In the genomic region with DNA sequence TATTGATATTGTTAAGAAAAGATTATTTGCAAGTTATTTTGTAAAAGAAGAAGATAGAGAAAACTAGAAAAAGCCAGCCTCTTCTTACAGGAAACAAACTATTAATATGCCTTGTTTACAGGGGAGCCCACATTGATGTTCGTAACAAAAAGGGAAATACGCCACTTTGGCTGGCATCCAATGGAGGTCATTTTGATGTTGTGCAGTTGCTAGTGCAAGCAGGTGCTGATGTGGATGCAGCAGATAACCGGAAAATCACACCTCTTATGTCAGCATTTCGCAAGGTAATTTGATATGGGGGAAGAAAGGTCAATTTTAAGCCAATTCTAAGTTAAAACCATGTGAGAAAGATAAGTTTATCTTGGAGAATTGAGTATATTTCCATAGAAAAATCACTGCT, we compare ENCODE assay signal across 24 cellular contexts. TPM values are rescaled to one million over a fixed set of nuclear protein-coding genes. Genes with fewer than 3 reads are reported as not detected.
DNase-seq lines count a peak whose midpoint lies in the region; ATAC-seq and TF ChIP-seq lines count a peak whose summit lies in the region.
"Had no signal": no experiment of that assay in that cellular context is flagged by ENCODE, and none has a peak within 500 bp of the region (broad histone marks: within the 10 kb centered on the region; RNA-seq: fewer than 3 reads in every experiment).

No MANE protein-coding gene starts in this region.

- no peak overlapping the region for H3K9ac ChIP-seq in parathyroid adenoma
- no peak overlapping the region for H3K9ac ChIP-seq in MM.1S (ENCODE audit: low read length)
- H3K9ac ChIP-seq: SK-N-SH had no signal

- H3K4me1 ChIP-seq in SJCRH30 = peaks cover 5% of the 10 kb centered on the region; the same call in 1 of the 2 replicates
- H3K4me1 ChIP-seq in parathyroid adenoma = no peaks in the 10 kb centered on the region
- no peaks in the 10 kb centered on the region for H3K4me1 ChIP-seq in MM.1S (ENCODE audit: low read length)
- no peaks in the 10 kb centered on the region for H3K4me1 ChIP-seq in HAP-1
- H3K4me1 ChIP-seq: BE2C had no signal

- no peak overlapping the region for H2AFZ ChIP-seq in parathyroid adenoma
- H2AFZ ChIP-seq in MM.1S (ENCODE audit: low read length) = no peak overlapping the region

- no peak for ATAC-seq in HG02763 (IDR thresholded peaks at IDR 0.05; ENCODE audit: unreplicated experiment)

- no peaks in the 10 kb centered on the region for H3K9me2 ChIP-seq in MM.1S (replicated peaks; ENCODE audit: insufficient read depth, low read length)
- H3K9me2 ChIP-seq: SK-N-SH had no signal

- H3K79me2 ChIP-seq in parathyroid adenoma = peaks cover 3% of the 10 kb centered on the region
- no peaks in the 10 kb centered on the region for H3K79me2 ChIP-seq in MM.1S (ENCODE audit: low read length)

- H3K36me3 ChIP-seq in SJCRH30 (peaks cover 91% of the 10 kb centered on the region), parathyroid adenoma (ENCODE audit: control insufficient read depth, insufficient read depth, low read length) (no peaks in the 10 kb centered on the region), MM.1S (replicated peaks; ENCODE audit: insufficient read depth, low read length) (peaks cover 9% of the 10 kb centered on the region; the same call in 1 of the 2 replicates), HAP-1 (replicated peaks) (peaks cover 82% of the 10 kb centered on the region)

- no peaks in the 10 kb centered on the region for H3K27me3 ChIP-seq in SJCRH30
- no peaks in the 10 kb centered on the region for H3K27me3 ChIP-seq in parathyroid adenoma (ENCODE audit: control insufficient read depth, insufficient read depth, low read length)
- H3K27me3 ChIP-seq in MM.1S (replicated peaks; ENCODE audit: insufficient read depth, low read length) = no peaks in the 10 kb centered on the region
- no peaks in the 10 kb centered on the region for H3K27me3 ChIP-seq in HAP-1 (ENCODE audit: low read depth)
- H3K27me3 ChIP-seq: BE2C, MG63 had no signal

- H3K27ac ChIP-seq in SJCRH30 (no peak overlapping the region), parathyroid adenoma (peak overlapping the region; percentile 7), MM.1S (ENCODE audit: low read length) (no peak overlapping the region)

- H3K4me2 ChIP-seq in parathyroid adenoma (ENCODE audit: low read length) (peak overlapping the region; percentile 52), MM.1S (ENCODE audit: low read depth, low read length) (no peak overlapping the region)
- H3K4me2 ChIP-seq: SK-N-SH had no signal

- H3K4me3 ChIP-seq in SJCRH30 (no peak overlapping the region), parathyroid adenoma (ENCODE audit: low read depth, low read length) (no peak overlapping the region), MM.1S (ENCODE audit: low read length) (no peak overlapping the region), HAP-1 (no peak overlapping the region)
- H3K4me3 ChIP-seq: MG63 had no signal

- DNase-seq in NCI-H146 (lab: John Stamatoyannopoulos, UW) (peak; percentile 17), NCI-H146 treated with DMSO at 0.1 percent for 48 hours (lab: John Stamatoyannopoulos, UW; ENCODE audit: unreplicated experiment) (no peak), NCI-H2029 treated with DMSO at 0.1 percent for 48 hours (lab: John Stamatoyannopoulos, UW) (peak; percentile 14), SJCRH30 (peak; percentile 27 to 54), MM.1S (no peak), HAP-1 (ENCODE audit: low spot score in 2 of 2) (no peak)
- DNase-seq: 8988T, ACHN, BE2C, DMS153, DND-41, IMR-90, KG1, MG63, NCI-H1048, NCI-H1694, NCI-H2227 treated with DMSO at 0.1 percent for 48 hours, NCI-H526 treated with DMSO at 0.1 percent for 48 hours, SIG-M5, SK-N-SH, SW 1271 had no signal

- no peaks in the 10 kb centered on the region for H3K9me3 ChIP-seq in SJCRH30 (replicated peaks)
- H3K9me3 ChIP-seq in parathyroid adenoma (ENCODE audit: control insufficient read depth, low read length) = no peaks in the 10 kb centered on the region
- no peaks in the 10 kb centered on the region for H3K9me3 ChIP-seq in MM.1S (replicated peaks; ENCODE audit: insufficient read depth, low read length)
- H3K9me3 ChIP-seq in HAP-1 = no peaks in the 10 kb centered on the region
- H3K9me3 ChIP-seq: BE2C, MG63, SK-N-SH had no signal

- in situ Hi-C loops in HAP-1 (cut with MboI; ENCODE audit: low sequenced_read_pairs) = no loop called here

- H4K20me1 ChIP-seq in MM.1S (ENCODE audit: insufficient read depth, low read length) = no peaks in the 10 kb centered on the region

- TF ChIP-seq CTCF in parathyroid adenoma (IDR thresholded peaks at IDR 0.05) (no peak), MM.1S (IDR thresholded peaks at IDR 0.05; ENCODE audit: low read length) (no peak)

- H3F3A ChIP-seq in MM.1S (ENCODE audit: insufficient read depth, low read length) = no peaks in the 10 kb centered on the region

RNA-seq across cellular contexts. Expression of gene EIF4EBP3, which starts 37.6 kb away (rescaled TPM):
- total RNA-seq in SJCRH30 (2014; rRNA removed; shearing (Covaris generic)) = 0.57 and 1.3 TPM in 2 replicates
- total RNA-seq: H4 had no signal

RNA-seq across cellular contexts. Expression of gene SRA1, which starts 47.4 kb away (rescaled TPM):
- 27.5 and 36.1 TPM in 2 replicates for total RNA-seq in SJCRH30 (2014; rRNA removed; shearing (Covaris generic))

RNA-seq across cellular contexts. Expression of gene APBB3, which starts 54.5 kb away (rescaled TPM):
- total RNA-seq in SJCRH30 (2014; rRNA removed; shearing (Covaris generic)) = 10.2 and 16.9 TPM in 2 replicates

RNA-seq across cellular contexts. Expression of gene SLC35A4, which starts 54.7 kb away (rescaled TPM):
- 61.2 and 62.3 TPM in 2 replicates for total RNA-seq in SJCRH30 (2014; rRNA removed; shearing (Covaris generic))

Comparison
In these comparisons a context has a peak if more than half of its experiments do, and no peak if none do; other contexts are left out.
1. DNase-seq: peak in NCI-H146 (single experiment), NCI-H2029 treated with DMSO at 0.1 percent for 48 hours (single experiment) and SJCRH30 (2 of 2); none in NCI-H146 treated with DMSO at 0.1 percent for 48 hours (single experiment), MM.1S (single experiment) and HAP-1 (0 of 2).